ENCODE assay signal across 7 cellular contexts in genomic region chr5:78019747-78020146, GRCh38.
"Had no signal": no experiment of that assay in that cellular context is flagged by ENCODE, and none has a peak within 500 bp of the region (broad histone marks: within the 10 kb centered on the region; RNA-seq: fewer than 3 reads in every experiment).

No MANE protein-coding gene starts in this region.

- H3K9me3 ChIP-seq: HAP-1 had no signal

- H2AFZ ChIP-seq: GM23338 had no signal

- H3K4me2 ChIP-seq: GM23338 had no signal

- ATAC-seq: GM23338, HCT116 had no signal

- H3K27ac ChIP-seq: HL-60 had no signal

- H3K4me3 ChIP-seq: GM23338, HAP-1 had no signal

- H3K36me3 ChIP-seq: HAP-1 had no signal

- DNase-seq: H7, HFFc6, KG1 had no signal
